In the genomic region with DNA sequence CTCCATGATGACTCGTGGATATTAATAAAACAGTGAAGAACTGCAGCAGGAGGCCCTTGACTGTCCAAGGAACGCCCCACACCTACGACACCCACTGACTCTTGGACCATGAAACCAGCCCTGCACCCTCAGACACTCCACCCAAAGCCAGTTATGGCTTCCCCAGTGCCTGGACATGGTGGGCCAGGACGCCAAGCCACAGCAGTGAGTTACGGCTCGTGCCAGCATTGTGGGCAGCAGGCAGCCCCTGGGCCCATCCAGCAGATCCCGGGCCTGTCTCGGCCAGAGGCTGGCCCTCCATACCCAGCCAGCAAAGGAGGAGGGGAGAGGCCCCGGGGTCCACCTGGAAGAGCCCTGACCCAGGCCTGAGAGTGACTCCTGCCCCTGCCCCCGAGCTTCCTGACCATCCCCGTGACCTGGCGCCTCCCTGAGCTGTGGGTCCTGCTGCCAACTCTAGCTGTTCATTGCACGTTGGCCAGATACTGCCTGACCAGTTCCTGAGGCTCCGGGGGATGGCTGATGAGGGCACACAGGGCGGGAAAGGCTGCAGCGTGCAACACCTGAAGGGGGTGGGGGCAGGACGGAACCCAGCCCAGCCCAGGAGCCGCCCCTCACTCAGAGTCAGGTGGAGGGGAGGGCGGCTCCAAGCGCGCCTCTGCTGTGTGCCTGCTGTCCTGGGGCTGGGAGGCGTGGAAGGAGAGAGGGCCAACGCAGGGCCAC, we compare ENCODE assay signal across 13 cellular contexts. TPM values are rescaled to one million over a fixed set of nuclear protein-coding genes. Genes with fewer than 3 reads are reported as not detected.
DNase-seq lines count a peak whose midpoint lies in the region; ATAC-seq and TF ChIP-seq lines count a peak whose summit lies in the region.
"Had no signal": no experiment of that assay in that cellular context is flagged by ENCODE, and none has a peak within 500 bp of the region (broad histone marks: within the 10 kb centered on the region; RNA-seq: fewer than 3 reads in every experiment).

No MANE protein-coding gene starts in this region.

- no peak overlapping the region for H4K12ac ChIP-seq in trophoblast cell (ENCODE audit: low read depth, low read length)

- peaks cover 0 to 2% (median 0%) of the 10 kb centered on the region in 7 donors for H3K9me3 Mint-ChIP-seq in CD14-positive monocyte
- no peaks in the 10 kb centered on the region for H3K9me3 Mint-ChIP-seq in activated naive CD8-positive, alpha-beta T cell treated with anti-CD3 and anti-CD28 coated beads, Interleukin-2, amount 10 ng/mL, durations not matched to agents 7 days and 5 days
- H3K9me3 Mint-ChIP-seq in glutamatergic neuron (ENCODE audit: unreplicated experiment) = peaks cover 4% of the 10 kb centered on the region
- H3K9me3 Mint-ChIP-seq: brain; naive thymus-derived CD8-positive, alpha-beta T cell had no signal

- peaks cover 6% of the 10 kb centered on the region for H3K79me2 ChIP-seq in trophoblast cell (ENCODE audit: control insufficient read depth, insufficient read depth, low read length, poor library complexity)

- no peak overlapping the region for H2AK5ac ChIP-seq in trophoblast cell (ENCODE audit: low read length)

- H3K4me2 ChIP-seq in trophoblast cell (ENCODE audit: low read length) = peak overlapping the region; percentile 67

- DNase-seq in CD14-positive monocyte (ENCODE audit: low spot score) (peak; percentile 45), left ventricle myocardium superior (peak; percentile 41), trophoblast cell (peak in 1 of 2 donors; percentile 43), NCI-H510A (lab: John Stamatoyannopoulos, UW) (no peak), A172 (ENCODE audit: low spot score) (no peak), glutamatergic neuron (no peak)
- DNase-seq in activated naive CD8-positive, alpha-beta T cell treated with anti-CD3 and anti-CD28 coated beads, Interleukin-2, amount 10 ng/mL, durations not matched to agents 7 days and 5 days = peak; percentile 34
- DNase-seq in effector CD4-positive, alpha-beta T cell = no peak
- DNase-seq: activated CD4-positive, alpha-beta T cell treated with anti-CD3 and anti-CD28 coated beads for 48 hours; NCI-H774 had no signal

- peaks cover 36 to 44% of the 10 kb centered on the region in 2 experiments for H3K4me1 ChIP-seq in trophoblast cell (ENCODE audit: control insufficient read depth in 1 of 2, insufficient read depth in 2 of 2, low read length in 2 of 2)

- peak overlapping the region; percentile 67 for H3K14ac ChIP-seq in trophoblast cell (ENCODE audit: low read length)

- peak overlapping the region; percentile 98 to 100 (median 100) for H3K27ac Mint-ChIP-seq in CD14-positive monocyte
- no peak overlapping the region for H3K27ac Mint-ChIP-seq in activated naive CD8-positive, alpha-beta T cell treated with anti-CD3 and anti-CD28 coated beads, Interleukin-2, amount 10 ng/mL, durations not matched to agents 7 days and 5 days
- no peak overlapping the region for H3K27ac Mint-ChIP-seq in glutamatergic neuron (ENCODE audit: unreplicated experiment)

- peak overlapping the region; percentile 80 to 93 for H3K4me3 Mint-ChIP-seq in CD14-positive monocyte
- no peak overlapping the region for H3K4me3 Mint-ChIP-seq in activated naive CD8-positive, alpha-beta T cell treated with anti-CD3 and anti-CD28 coated beads, Interleukin-2, amount 10 ng/mL, durations not matched to agents 7 days and 5 days
- no peak overlapping the region for H3K4me3 Mint-ChIP-seq in glutamatergic neuron (ENCODE audit: unreplicated experiment)
- H3K4me3 Mint-ChIP-seq: brain had no signal

- intact Hi-C loops in CD14-positive monocyte (cut with micrococcal nuclease) = loop anchor here in 1 of 2 donors (2.0 to 10.0 kb wide), 3 partner anchors 17 to 894 kb away; partner anchors contain the start of genes PCGF3 and ZNF141
- intact Hi-C loops in left ventricle myocardium superior (cut with micrococcal nuclease) = no loop called here

- H3K27me3 Mint-ChIP-seq in CD14-positive monocyte (ENCODE audit: low read depth in 3 of 3) (peaks cover 0 to 9% (median 3%) of the 10 kb centered on the region in 3 donors), glutamatergic neuron (ENCODE audit: unreplicated experiment) (peaks cover 15% of the 10 kb centered on the region)
- H3K27me3 Mint-ChIP-seq in activated naive CD8-positive, alpha-beta T cell treated with anti-CD3 and anti-CD28 coated beads, Interleukin-2, amount 10 ng/mL, durations not matched to agents 7 days and 5 days = peaks cover 4% of the 10 kb centered on the region

- H3K36me3 ChIP-seq in trophoblast cell (ENCODE audit: control insufficient read depth in 1 of 2, insufficient read depth in 2 of 2, low read length in 2 of 2) = no peaks in the 10 kb centered on the region

- peak overlapping the region; percentile 37 for H2BK120ac ChIP-seq in trophoblast cell (ENCODE audit: insufficient read depth, low read length, poor library complexity)

- H3K4me3 ChIP-seq in trophoblast cell (ENCODE audit: low read depth, low read length) = peak overlapping the region; percentile 58

- WGBS in trophoblast cell (ENCODE audit: extremely low coverage, insufficient coverage, insufficient read length) = no CpG with 5 or more reads among the region's 23 CpGs

- no peak overlapping the region for H3K9ac ChIP-seq in trophoblast cell (ENCODE audit: low read length)

- TF ChIP-seq CTCF in CD14-positive monocyte (IDR thresholded peaks at IDR 0.05) (no peak), glutamatergic neuron (IDR thresholded peaks at IDR 0.05; ENCODE audit: partially characterized antibody, unreplicated experiment) (no peak)

- ATAC-seq in activated naive CD8-positive, alpha-beta T cell treated with anti-CD3 and anti-CD28 coated beads, Interleukin-2, amount 10 ng/mL, durations not matched to agents 7 days and 5 days (ENCODE audit: low read depth) = no peak
- peak; percentile 7 for ATAC-seq in left ventricle myocardium superior

- H2BK5ac ChIP-seq in trophoblast cell (ENCODE audit: low read depth, low read length, poor library complexity) = no peak overlapping the region

- peak overlapping the region; percentile 82 for H4K91ac ChIP-seq in trophoblast cell (ENCODE audit: low read depth, low read length)

- no peak overlapping the region for H3K23ac ChIP-seq in trophoblast cell (ENCODE audit: low read length)

- H3K4ac ChIP-seq in trophoblast cell (ENCODE audit: low read depth, low read length) = no peak overlapping the region

- peak overlapping the region; percentile 88 for H4K8ac ChIP-seq in trophoblast cell (ENCODE audit: low read depth, low read length)

- H3K18ac ChIP-seq in trophoblast cell (ENCODE audit: low read length) = peak overlapping the region; percentile 4

- H2BK12ac ChIP-seq in trophoblast cell (ENCODE audit: low read length) = no peak overlapping the region

- H3K36me3 Mint-ChIP-seq in CD14-positive monocyte (peaks cover 12 to 15% of the 10 kb centered on the region in 2 donors), glutamatergic neuron (ENCODE audit: unreplicated experiment) (peaks cover 5% of the 10 kb centered on the region)
- no peaks in the 10 kb centered on the region for H3K36me3 Mint-ChIP-seq in activated naive CD8-positive, alpha-beta T cell treated with anti-CD3 and anti-CD28 coated beads, Interleukin-2, amount 10 ng/mL, durations not matched to agents 7 days and 5 days
- H3K36me3 Mint-ChIP-seq: brain had no signal

- peaks cover 46% of the 10 kb centered on the region for H3K4me1 Mint-ChIP-seq in CD14-positive monocyte
- no peaks in the 10 kb centered on the region for H3K4me1 Mint-ChIP-seq in activated naive CD8-positive, alpha-beta T cell treated with anti-CD3 and anti-CD28 coated beads, Interleukin-2, amount 10 ng/mL, durations not matched to agents 7 days and 5 days
- no peaks in the 10 kb centered on the region for H3K4me1 Mint-ChIP-seq in glutamatergic neuron (ENCODE audit: low read depth, unreplicated experiment)

- peaks cover 2% of the 10 kb centered on the region for H3K9me3 ChIP-seq in trophoblast cell (ENCODE audit: insufficient read depth, low read depth, low read length)

- peak overlapping the region; percentile 69 for H2AFZ ChIP-seq in trophoblast cell (ENCODE audit: insufficient read depth, low read length, poor library complexity)

- H3K27ac ChIP-seq in trophoblast cell (ENCODE audit: low read depth, low read length) = no peak overlapping the region
- H3K27ac ChIP-seq: HL-60 had no signal

- peaks cover 20% of the 10 kb centered on the region for H3K79me1 ChIP-seq in trophoblast cell (ENCODE audit: low read length)

- POLR2A ChIA-PET in activated naive CD8-positive, alpha-beta T cell treated with anti-CD3 and anti-CD28 coated beads, Interleukin-2, amount 10 ng/mL, durations not matched to agents 7 days and 5 days (lab: Charles Lee) = no interaction called here

- no peaks in the 10 kb centered on the region for H3K27me3 ChIP-seq in trophoblast cell (ENCODE audit: insufficient read depth, low read length)

RNA-seq across cellular contexts. Expression of gene SLC49A3, which starts 0.8 kb away (rescaled TPM):
- 10 to 100 TPM in 1 of 2 donors, 1 to 10 TPM in 1; 9.5 to 11.1 TPM for polyA plus RNA-seq in CD14-positive monocyte
- 1 to 10 TPM; 2.0 to 2.1 TPM for total RNA-seq in activated naive CD8-positive, alpha-beta T cell treated with anti-CD3 and anti-CD28 coated beads, Interleukin-2, amount 10 ng/mL, durations not matched to agents 7 days and 5 days
- total RNA-seq in left ventricle myocardium superior = 12.6 TPM
- polyA plus RNA-seq in trophoblast cell (2013) = 1.8 and 2.1 TPM in 2 replicates
- total RNA-seq in A172 (2014; rRNA removed; shearing (Covaris generic)) = 0.26 and 0.81 TPM in 2 replicates
- total RNA-seq in glutamatergic neuron (ENCODE audit: unreplicated experiment) = not detected

RNA-seq across cellular contexts. Expression of gene MYL5, which starts 13.8 kb away (rescaled TPM):
- polyA plus RNA-seq in CD14-positive monocyte = 1 to 10 TPM; 4.2 to 7.2 TPM
- total RNA-seq in activated naive CD8-positive, alpha-beta T cell treated with anti-CD3 and anti-CD28 coated beads, Interleukin-2, amount 10 ng/mL, durations not matched to agents 7 days and 5 days = 10 to 100 TPM; 20.0 to 21.5 TPM
- 2.7 TPM for total RNA-seq in left ventricle myocardium superior
- 5.2 and 5.5 TPM in 2 replicates for polyA plus RNA-seq in trophoblast cell (2013)
- total RNA-seq in A172 (2014; rRNA removed; shearing (Covaris generic)) = 19.0 and 25.0 TPM in 2 replicates
- 13.6 TPM for total RNA-seq in glutamatergic neuron (ENCODE audit: unreplicated experiment)

RNA-seq across cellular contexts. Expression of gene ATP5ME, which starts 14.1 kb away (rescaled TPM):
- polyA plus RNA-seq in CD14-positive monocyte = 100 to 1,000 TPM; 367 to 397 TPM
- total RNA-seq in activated naive CD8-positive, alpha-beta T cell treated with anti-CD3 and anti-CD28 coated beads, Interleukin-2, amount 10 ng/mL, durations not matched to agents 7 days and 5 days = 100 to 1,000 TPM; 184 to 191 TPM
- total RNA-seq in left ventricle myocardium superior (1,128 TPM), glutamatergic neuron (ENCODE audit: unreplicated experiment) (230 TPM)
- polyA plus RNA-seq in trophoblast cell (2013) = 783 and 790 TPM in 2 replicates
- total RNA-seq in A172 (2014; rRNA removed; shearing (Covaris generic)) = 118 and 201 TPM in 2 replicates

RNA-seq across cellular contexts. Expression of gene PCGF3, which starts 17.5 kb away (rescaled TPM):
- 1 to 10 TPM; 7.0 to 8.3 TPM for polyA plus RNA-seq in CD14-positive monocyte
- 10 to 100 TPM; 45.4 to 51.6 TPM for total RNA-seq in activated naive CD8-positive, alpha-beta T cell treated with anti-CD3 and anti-CD28 coated beads, Interleukin-2, amount 10 ng/mL, durations not matched to agents 7 days and 5 days
- total RNA-seq in left ventricle myocardium superior = 20.9 TPM
- 63.6 and 66.1 TPM in 2 replicates for polyA plus RNA-seq in trophoblast cell (2013)
- 38.4 and 56.3 TPM in 2 replicates for total RNA-seq in A172 (2014; rRNA removed; shearing (Covaris generic))
- total RNA-seq in glutamatergic neuron (ENCODE audit: unreplicated experiment) = 122 TPM

Comparison
In these comparisons a context has a peak if more than half of its experiments do, and no peak if none do; other contexts are left out.
1. DNase-seq: peak in CD14-positive monocyte (single experiment), activated naive CD8-positive, alpha-beta T cell treated with anti-CD3 and anti-CD28 coated beads, Interleukin-2, amount 10 ng/mL, durations not matched to agents 7 days and 5 days (single experiment) and left ventricle myocardium superior (single experiment); none in NCI-H510A (single experiment), A172 (single experiment), effector CD4-positive, alpha-beta T cell (single experiment) and glutamatergic neuron (single experiment).
2. H3K27ac Mint-ChIP-seq: peak in CD14-positive monocyte (7 of 7); none in activated naive CD8-positive, alpha-beta T cell treated with anti-CD3 and anti-CD28 coated beads, Interleukin-2, amount 10 ng/mL, durations not matched to agents 7 days and 5 days (single experiment) and glutamatergic neuron (single experiment).
3. H3K4me3 Mint-ChIP-seq: peak in CD14-positive monocyte (2 of 2); none in activated naive CD8-positive, alpha-beta T cell treated with anti-CD3 and anti-CD28 coated beads, Interleukin-2, amount 10 ng/mL, durations not matched to agents 7 days and 5 days (single experiment) and glutamatergic neuron (single experiment).